In genomic region chr7:107039199-107039900, GRCh38 we compare ENCODE assay signal across 19 cellular contexts.
"Had no signal": no experiment of that assay in that cellular context is flagged by ENCODE, and none has a peak within 500 bp of the region (broad histone marks: within the 10 kb centered on the region; RNA-seq: fewer than 3 reads in every experiment).

No MANE protein-coding gene starts in this region.

- H3K27ac Mint-ChIP-seq: naive B cell; nephron; progenitor cell of endocrine pancreas; stimulated activated effector memory CD8-positive, alpha-beta T cell treated with anti-CD3 and anti-CD28 coated beads, Interleukin-12 subunit alpha, Interleukin-12 subunit beta, amount 100 ng/mL, for 72 hours had no signal

- H3K9me3 ChIP-seq: pancreas, right lobe of liver, upper lobe of left lung, vagina had no signal

- H3K27me3 Mint-ChIP-seq: progenitor cell of endocrine pancreas had no signal

- H3K4me3 ChIP-seq: heart left ventricle, pancreas, right lobe of liver, tibial artery, upper lobe of left lung, vagina had no signal

- H3K27ac ChIP-seq: heart left ventricle, pancreas, right lobe of liver, tibial artery, upper lobe of left lung, vagina had no signal

- H3K36me3 Mint-ChIP-seq: stimulated activated effector memory CD8-positive, alpha-beta T cell treated with anti-CD3 and anti-CD28 coated beads, Interleukin-12 subunit alpha, Interleukin-12 subunit beta, amount 100 ng/mL, for 72 hours had no signal

- H3K4me1 ChIP-seq: right lobe of liver, tibial artery had no signal

- H3K27me3 ChIP-seq: heart left ventricle, pancreas, right lobe of liver, tibial artery, upper lobe of left lung, vagina had no signal

- H3K36me3 ChIP-seq: heart left ventricle, pancreas, right lobe of liver, tibial artery, upper lobe of left lung, vagina had no signal

- ATAC-seq: esophagus mucosa; heart left ventricle; pancreas; right lobe of liver; stimulated activated naive CD8-positive, alpha-beta T cell treated with anti-CD3 and anti-CD28 coated beads, Interleukin-15, Interleukin-2, amounts not matched to agents 100 U/mL and 50 U/mL, for 24 hours had no signal

- H3K4me3 Mint-ChIP-seq: naive B cell; stimulated activated effector memory CD8-positive, alpha-beta T cell treated with anti-CD3 and anti-CD28 coated beads, Interleukin-12 subunit alpha, Interleukin-12 subunit beta, amount 100 ng/mL, for 72 hours had no signal

- DNase-seq: effector CD4-positive, alpha-beta T cell; heart left ventricle; hippocampal formation; kidney glomerular epithelial cell; mesendoderm; naive B cell; occipital lobe; pancreas; right lobe of liver; stimulated activated CD4-positive, alpha-beta T cell treated with anti-CD3 and anti-CD28 coated beads, Interleukin-4, amount 100 ng/mL, for 1 hour; stimulated activated CD8-positive, alpha-beta memory T cell treated with anti-CD3 and anti-CD28 coated beads, Interleukin-4, amount 100 ng/mL, for 48 hours; stimulated activated naive CD8-positive, alpha-beta T cell treated with anti-CD3 and anti-CD28 coated beads, Interleukin-15, Interleukin-2, amounts not matched to agents 100 U/mL and 50 U/mL, for 24 hours; tibial artery; upper lobe of left lung had no signal
